Comparison of ENCODE assay signal across 8 cellular contexts in the genomic region with DNA sequence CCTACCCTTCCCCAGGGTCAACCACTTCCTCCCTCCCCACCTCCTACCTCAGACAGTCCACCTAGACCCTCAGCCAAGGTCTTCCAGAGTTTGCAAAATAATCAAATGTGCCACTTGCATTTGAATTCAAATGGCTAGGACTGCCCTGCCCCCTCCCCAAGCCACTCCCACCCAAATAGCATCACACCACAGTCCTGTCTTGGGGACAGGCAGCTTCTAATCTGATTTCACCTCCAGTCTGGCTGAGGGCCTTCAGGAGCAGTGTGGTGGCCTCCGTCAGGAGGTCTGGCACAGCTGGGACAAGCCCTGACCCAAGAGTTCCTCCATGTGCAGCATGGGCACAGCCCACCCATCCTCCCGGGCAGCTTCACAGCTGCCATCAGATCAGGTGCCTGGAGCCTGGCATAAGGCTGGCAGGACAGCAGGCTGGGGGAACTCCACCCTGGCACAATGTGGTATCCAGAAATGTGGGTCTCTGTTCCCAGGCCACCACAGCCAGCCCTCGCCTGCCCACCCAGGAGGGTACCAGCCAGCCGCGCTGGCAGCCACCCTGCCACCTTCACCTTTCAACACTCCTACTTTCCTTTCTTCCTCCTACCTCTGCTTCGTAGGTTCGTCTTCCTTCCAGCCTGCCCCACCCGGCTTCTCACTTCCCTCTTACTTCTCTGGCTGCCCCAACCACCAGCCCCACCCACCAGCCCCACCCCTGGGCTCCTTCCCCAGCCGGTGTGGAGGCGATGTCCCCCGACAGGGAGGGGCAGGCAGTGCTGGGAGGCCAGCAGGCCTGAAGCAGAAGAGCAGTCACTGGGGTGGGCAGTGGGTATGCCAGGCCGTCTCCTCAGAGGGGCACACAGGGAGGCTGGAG. TPM values are rescaled to one million over a fixed set of nuclear protein-coding genes. Genes with fewer than 3 reads are reported as not detected.
A peak's percentile ranks its signal among the peaks of the same experiment; 100 is the strongest.
DNase-seq lines count a peak whose midpoint lies in the region; ATAC-seq and TF ChIP-seq lines count a peak whose summit lies in the region.

A gene with protein sequence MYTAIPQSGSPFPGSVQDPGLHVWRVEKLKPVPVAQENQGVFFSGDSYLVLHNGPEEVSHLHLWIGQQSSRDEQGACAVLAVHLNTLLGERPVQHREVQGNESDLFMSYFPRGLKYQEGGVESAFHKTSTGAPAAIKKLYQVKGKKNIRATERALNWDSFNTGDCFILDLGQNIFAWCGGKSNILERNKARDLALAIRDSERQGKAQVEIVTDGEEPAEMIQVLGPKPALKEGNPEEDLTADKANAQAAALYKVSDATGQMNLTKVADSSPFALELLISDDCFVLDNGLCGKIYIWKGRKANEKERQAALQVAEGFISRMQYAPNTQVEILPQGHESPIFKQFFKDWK (minus strand): TSS at position 648 of the 865 bp plus-strand sequence. CDS start 8,221 bp downstream, outside the sequence.

- H3K36me3 Mint-ChIP-seq in WTC11, result peaks cover under 1% of the 10 kb centered on the region; the same call in 1 of the 2 replicates

- H3K27me3 ChIP-seq in SJCRH30, result no peaks in the 10 kb centered on the region

- TF ChIP-seq CTCF in WTC11 (IDR thresholded peaks at IDR 0.05), result no peak
- TF ChIP-seq CTCF in omental fat pad (IDR thresholded peaks at IDR 0.05), result no peak

- peaks cover 57% of the 10 kb centered on the region for H3K4me1 Mint-ChIP-seq in WTC11

- H3K27ac ChIP-seq in epithelial cell of prostate (peak within 1 kb of the TSS; percentile 67), SJCRH30 (no peak within 1 kb of the TSS)

- no peaks in the 10 kb centered on the region for H3K27me3 Mint-ChIP-seq in WTC11 (ENCODE audit: low read depth)

- H3K4me1 ChIP-seq in SJCRH30, result peaks cover 4% of the 10 kb centered on the region; the same call in 1 of the 2 replicates

- ATAC-seq in GM19452 (IDR thresholded peaks at IDR 0.05; ENCODE audit: unreplicated experiment) (peak; percentile 48), WTC11 (peak; percentile 12), omental fat pad (ENCODE audit: low FRiP score) (peak; percentile 55)

- H3K9me3 Mint-ChIP-seq in WTC11, result no peaks in the 10 kb centered on the region

- H3K36me3 ChIP-seq in SJCRH30, result no peaks in the 10 kb centered on the region

- peak within 1 kb of the TSS; percentile 48 for H3K4me3 Mint-ChIP-seq in WTC11

- POLR2A ChIA-PET in WTC11 (lab: Charles Lee), result interaction anchor here (1.0 kb wide), 1 partner anchor 9 kb away, joined by 3 read pairs; no protein-coding TSS in a partner anchor

- H3K27ac Mint-ChIP-seq in WTC11, result peak within 1 kb of the TSS; percentile 73

- CTCF ChIA-PET in WTC11 (lab: Charles Lee), result interaction anchor here (0.6 to 1.5 kb wide), 3 partner anchors 71 to 129 kb away, joined by 4 to 5 read pairs (median 4); a partner anchor contains a TSS

- DNase-seq in AG20443 (ENCODE audit: low spot score), result peak; percentile 52
- DNase-seq in HPDE6-E6E7 (ENCODE audit: extremely low spot score), result peak; percentile 86
- peak; percentile 47 for DNase-seq in WTC11 (ENCODE audit: low spot score)
- DNase-seq in epithelial cell of prostate (ENCODE audit: low read depth, low spot score), result no peak
- no peak for DNase-seq in omental fat pad (ENCODE audit: low spot score)
- no peak for DNase-seq in COLO668 (lab: John Stamatoyannopoulos, UW; ENCODE audit: unreplicated experiment)
- DNase-seq in SJCRH30, result no peak

- no peaks in the 10 kb centered on the region for H3K9me3 ChIP-seq in SJCRH30 (replicated peaks)

- H3K4me3 ChIP-seq in SJCRH30, result no peak within 1 kb of the TSS

TF ChIP-seq in WTC11, 78 proteins besides CTCF, POLR2A, EP300 and RAD21:
- 0 out of 2 replicates have a peak, but pooled peaks have one; percentile 34 for TF ChIP-seq SP1 (CRISPR knock-in tag; conservative IDR thresholded peaks at IDR 0.05)
- TF ChIP-seq, protein P1, sequence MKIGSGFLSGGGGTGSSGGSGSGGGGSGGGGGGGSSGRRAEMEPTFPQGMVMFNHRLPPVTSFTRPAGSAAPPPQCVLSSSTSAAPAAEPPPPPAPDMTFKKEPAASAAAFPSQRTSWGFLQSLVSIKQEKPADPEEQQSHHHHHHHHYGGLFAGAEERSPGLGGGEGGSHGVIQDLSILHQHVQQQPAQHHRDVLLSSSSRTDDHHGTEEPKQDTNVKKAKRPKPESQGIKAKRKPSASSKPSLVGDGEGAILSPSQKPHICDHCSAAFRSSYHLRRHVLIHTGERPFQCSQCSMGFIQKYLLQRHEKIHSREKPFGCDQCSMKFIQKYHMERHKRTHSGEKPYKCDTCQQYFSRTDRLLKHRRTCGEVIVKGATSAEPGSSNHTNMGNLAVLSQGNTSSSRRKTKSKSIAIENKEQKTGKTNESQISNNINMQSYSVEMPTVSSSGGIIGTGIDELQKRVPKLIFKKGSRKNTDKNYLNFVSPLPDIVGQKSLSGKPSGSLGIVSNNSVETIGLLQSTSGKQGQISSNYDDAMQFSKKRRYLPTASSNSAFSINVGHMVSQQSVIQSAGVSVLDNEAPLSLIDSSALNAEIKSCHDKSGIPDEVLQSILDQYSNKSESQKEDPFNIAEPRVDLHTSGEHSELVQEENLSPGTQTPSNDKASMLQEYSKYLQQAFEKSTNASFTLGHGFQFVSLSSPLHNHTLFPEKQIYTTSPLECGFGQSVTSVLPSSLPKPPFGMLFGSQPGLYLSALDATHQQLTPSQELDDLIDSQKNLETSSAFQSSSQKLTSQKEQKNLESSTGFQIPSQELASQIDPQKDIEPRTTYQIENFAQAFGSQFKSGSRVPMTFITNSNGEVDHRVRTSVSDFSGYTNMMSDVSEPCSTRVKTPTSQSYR (CRISPR knock-in tag; IDR thresholded peaks at IDR 0.05), result 0 out of 2 replicates have a peak, but pooled peaks have one; percentile 23
- TF ChIP-seq OVOL2 (CRISPR knock-in tag; IDR thresholded peaks at IDR 0.05; ENCODE audit: borderline replicate concordance), result no peak

RNA-seq across cellular contexts. Expression of the gene that starts here (rescaled TPM):
- total RNA-seq in WTC11 (2021) (117 to 139 TPM (median 131 TPM) in 3 replicates), omental fat pad (100 to 1,000 TPM in 2 of 4 donors, 10 to 100 TPM in 2; 32.3 to 190 (median 99.5) TPM)
- 0.43 and 1.1 TPM in 2 replicates for total RNA-seq in SJCRH30 (2014; rRNA removed; shearing (Covaris generic))

Comparison
In these comparisons a context has a peak if more than half of its experiments do, and no peak if none do; other contexts are left out.
1. RNA of the gene that starts here (total RNA-seq): 117 to 139 TPM in WTC11 and 32.3 to 190 TPM in omental fat pad; 0.43 to 1.1 TPM in SJCRH30; every median in the first group is over 10 times any median in the second.
2. DNase-seq: peak in AG20443 (single experiment), HPDE6-E6E7 (single experiment) and WTC11 (single experiment); none in epithelial cell of prostate (single experiment), omental fat pad (single experiment), COLO668 (single experiment) and SJCRH30 (0 of 2).
3. Peak in every context shown above with its lines, with median percentiles within 50 percentile points of each other: ATAC-seq.